2 cellular contexts compared by ENCODE assay signal in genomic region chr1:161119379-161120061, GRCh38.
TF ChIP-seq lines count a peak whose summit lies in the region.

No MANE protein-coding gene starts in this region.

TF ChIP-seq in A549, 52 proteins besides CTCF, POLR2A, EP300 and RAD21:
- TF ChIP-seq BCL3 (IDR thresholded peaks at IDR 0.05) = no peak
- TF ChIP-seq FOSB (CRISPR knock-in tag; IDR thresholded peaks at IDR 0.05) = peak; percentile 45; the same call in 1 of the 2 replicates
- no peak for TF ChIP-seq BHLHE40 (IDR thresholded peaks at IDR 0.05; ENCODE audit: low read depth, low read length)
- no peak for TF ChIP-seq REST (IDR thresholded peaks at IDR 0.05)

TF ChIP-seq in WTC11, 78 proteins besides CTCF, POLR2A, EP300 and RAD21:
- TF ChIP-seq MAX (CRISPR knock-in tag; IDR thresholded peaks at IDR 0.05) (no peak), NFATC4 (CRISPR knock-in tag; IDR thresholded peaks at IDR 0.05) (no peak), ATF3 (CRISPR knock-in tag; conservative IDR thresholded peaks at IDR 0.05) (no peak), AR (CRISPR knock-in tag; IDR thresholded peaks at IDR 0.05) (no peak), ZNF232 (CRISPR knock-in tag; IDR thresholded peaks at IDR 0.05) (no peak), RORB (CRISPR knock-in tag; IDR thresholded peaks at IDR 0.05) (no peak), ZNF281 (CRISPR knock-in tag; IDR thresholded peaks at IDR 0.05) (no peak), ZNF138 (CRISPR knock-in tag; conservative IDR thresholded peaks at IDR 0.05) (no peak), E2F4 (CRISPR knock-in tag; IDR thresholded peaks at IDR 0.05; ENCODE audit: borderline replicate concordance, low read depth) (no peak), FOXP1 (CRISPR knock-in tag; IDR thresholded peaks at IDR 0.05; ENCODE audit: borderline replicate concordance) (no peak), NR2C2 (CRISPR knock-in tag; IDR thresholded peaks at IDR 0.05) (no peak), JAZF1 (CRISPR knock-in tag; IDR thresholded peaks at IDR 0.05) (no peak), SP1 (CRISPR knock-in tag; conservative IDR thresholded peaks at IDR 0.05) (no peak), EMX1 (CRISPR knock-in tag; IDR thresholded peaks at IDR 0.05) (no peak), PRDM15 (CRISPR knock-in tag; IDR thresholded peaks at IDR 0.05) (no peak), SMAD4 (CRISPR knock-in tag; IDR thresholded peaks at IDR 0.05) (no peak), HMGXB4 (CRISPR knock-in tag; IDR thresholded peaks at IDR 0.05) (no peak), OVOL2 (CRISPR knock-in tag; IDR thresholded peaks at IDR 0.05; ENCODE audit: borderline replicate concordance) (no peak), TEAD4 (CRISPR knock-in tag; IDR thresholded peaks at IDR 0.05) (no peak)
